Comparison of ENCODE assay signal across 20 cellular contexts in genomic region chr16:87499189-87499486, GRCh38. TPM values are rescaled to one million over a fixed set of nuclear protein-coding genes. Genes with fewer than 3 reads are reported as not detected.
A peak's percentile ranks its signal among the peaks of the same experiment; 100 is the strongest.
DNase-seq lines count a peak whose midpoint lies in the region; FAIRE-seq and TF ChIP-seq lines count a peak whose summit lies in the region.
"Had no signal": no experiment of that assay in that cellular context is flagged by ENCODE, and none has a peak within 500 bp of the region (broad histone marks: within the 10 kb centered on the region; RNA-seq: fewer than 3 reads in every experiment).

No MANE protein-coding gene starts in this region.

- CTCF ChIA-PET in activated naive CD4-positive, alpha-beta T cell treated with anti-CD3 and anti-CD28 coated beads, Interleukin-2, amount 10 ng/mL, durations not matched to agents 7 days and 5 days (lab: Charles Lee) = interaction anchor here (0.7 kb wide), 1 partner anchor 107 kb away, joined by 3 read pairs; no protein-coding TSS in a partner anchor

- peak overlapping the region; percentile 45 for H3K27ac ChIP-seq in astrocyte (ENCODE audit: low read depth, low read length)
- no peak overlapping the region for H3K27ac ChIP-seq in ascending aorta
- H3K27ac ChIP-seq: neutrophil, thyroid gland had no signal

- H3K9ac ChIP-seq in astrocyte (ENCODE audit: low read length) = peak overlapping the region; percentile 21

- peak overlapping the region; percentile 64 for H3K4me2 ChIP-seq in astrocyte (ENCODE audit: low read length)

- H3K9me3 ChIP-seq in astrocyte (ENCODE audit: insufficient read depth, low read depth, low read length) (no peaks in the 10 kb centered on the region), ascending aorta (no peaks in the 10 kb centered on the region)
- H3K9me3 ChIP-seq: neutrophil, thyroid gland had no signal

- TF ChIP-seq CTCF in HFFc6 (IDR thresholded peaks at IDR 0.05) = no peak
- TF ChIP-seq CTCF in astrocyte (IDR thresholded peaks at IDR 0.05; ENCODE audit: insufficient read depth, low read depth, low read length) = no peak
- TF ChIP-seq CTCF in ascending aorta (IDR thresholded peaks at IDR 0.05) = no peak
- TF ChIP-seq CTCF in mesothelial cell of epicardium (IDR thresholded peaks at IDR 0.05; ENCODE audit: unreplicated experiment) = no peak

- no peaks in the 10 kb centered on the region for H3K36me3 ChIP-seq in astrocyte (ENCODE audit: insufficient read depth, low read length)
- no peaks in the 10 kb centered on the region for H3K36me3 ChIP-seq in ascending aorta
- H3K36me3 ChIP-seq: neutrophil, thyroid gland had no signal

- H3K4me1 Mint-ChIP-seq in HFFc6 (ENCODE audit: low read depth) (peaks cover 21% of the 10 kb centered on the region), astrocyte (ENCODE audit: low read depth, unreplicated experiment) (peaks cover 14% of the 10 kb centered on the region), mesothelial cell of epicardium (no peaks in the 10 kb centered on the region)
- H3K4me1 Mint-ChIP-seq in activated naive CD4-positive, alpha-beta T cell treated with anti-CD3 and anti-CD28 coated beads, Interleukin-2, amount 10 ng/mL, durations not matched to agents 7 days and 5 days = peaks cover 15% of the 10 kb centered on the region

- peak; percentile 86 for DNase-seq in A172 (ENCODE audit: low spot score)
- DNase-seq in HFFc6 = peak; percentile 82
- peak; percentile 84 for DNase-seq in astrocyte (ENCODE audit: low read depth)
- peak; percentile 79 for DNase-seq in iris pigment epithelial cell (ENCODE audit: low read depth)
- DNase-seq in activated naive CD4-positive, alpha-beta T cell treated with anti-CD3 and anti-CD28 coated beads, Interleukin-2, amount 10 ng/mL, durations not matched to agents 7 days and 5 days = no peak
- no peak for DNase-seq in activated T-cell treated with anti-CD3 and anti-CD28 coated beads, Interleukin-2, amount 50 U/mL, for 48 hours
- no peak for DNase-seq in ascending aorta (ENCODE audit: low spot score in 2 of 2)
- DNase-seq in mesothelial cell of epicardium (ENCODE audit: low spot score in 2 of 2, unreplicated experiment in 2 of 2) = no peak
- DNase-seq: activated naive CD4-positive, alpha-beta T cell treated with anti-CD3 and anti-CD28 coated beads for 36 hours; DMS53; glutamatergic neuron; RPMI8226; stimulated activated CD4-positive, alpha-beta T cell treated with anti-CD3 and anti-CD28 coated beads, Interleukin-15, amount 100 ng/mL, for 24 hours; thyroid gland had no signal

- H3K79me2 ChIP-seq in astrocyte (ENCODE audit: insufficient read depth, low read length) = no peaks in the 10 kb centered on the region

- H3K36me3 Mint-ChIP-seq in HFFc6 (ENCODE audit: low read depth) (no peaks in the 10 kb centered on the region), astrocyte (ENCODE audit: low read depth, unreplicated experiment) (no peaks in the 10 kb centered on the region), mesothelial cell of epicardium (no peaks in the 10 kb centered on the region)
- no peaks in the 10 kb centered on the region for H3K36me3 Mint-ChIP-seq in activated naive CD4-positive, alpha-beta T cell treated with anti-CD3 and anti-CD28 coated beads, Interleukin-2, amount 10 ng/mL, durations not matched to agents 7 days and 5 days

- H3K27ac Mint-ChIP-seq in HFFc6 = peak overlapping the region; percentile 59
- H3K27ac Mint-ChIP-seq in astrocyte (ENCODE audit: unreplicated experiment) = peak overlapping the region; percentile 43
- H3K27ac Mint-ChIP-seq in activated naive CD4-positive, alpha-beta T cell treated with anti-CD3 and anti-CD28 coated beads, Interleukin-2, amount 10 ng/mL, durations not matched to agents 7 days and 5 days = no peak overlapping the region
- no peak overlapping the region for H3K27ac Mint-ChIP-seq in mesothelial cell of epicardium
- H3K27ac Mint-ChIP-seq: activated naive CD4-positive, alpha-beta T cell treated with anti-CD3 and anti-CD28 coated beads for 36 hours; dendritic cell treated with granulocyte-macrophage colony-stimulating factor and Interleukin-4, amounts not matched to agents 40 ng/mL and 50 ng/mL, for 4 days had no signal

- H3K4me1 ChIP-seq in astrocyte (ENCODE audit: insufficient read depth, low read length) = peaks cover 11% of the 10 kb centered on the region
- H3K4me1 ChIP-seq in ascending aorta = no peaks in the 10 kb centered on the region

- 0 out of 2 replicates have a peak overlapping the region, but pooled peaks have one; percentile 33 for H3K4me3 Mint-ChIP-seq in HFFc6
- H3K4me3 Mint-ChIP-seq in astrocyte (ENCODE audit: unreplicated experiment) = no peak overlapping the region
- no peak overlapping the region for H3K4me3 Mint-ChIP-seq in activated naive CD4-positive, alpha-beta T cell treated with anti-CD3 and anti-CD28 coated beads, Interleukin-2, amount 10 ng/mL, durations not matched to agents 7 days and 5 days
- H3K4me3 Mint-ChIP-seq in mesothelial cell of epicardium = no peak overlapping the region
- H3K4me3 Mint-ChIP-seq: activated naive CD4-positive, alpha-beta T cell treated with anti-CD3 and anti-CD28 coated beads for 36 hours; dendritic cell treated with granulocyte-macrophage colony-stimulating factor and Interleukin-4, amounts not matched to agents 40 ng/mL and 50 ng/mL, for 4 days had no signal

- H3K4me3 ChIP-seq in astrocyte (ENCODE audit: insufficient read depth, low read depth, low read length) (no peak overlapping the region), ascending aorta (no peak overlapping the region)
- H3K4me3 ChIP-seq: lung, thyroid gland had no signal

- H3K27me3 ChIP-seq in astrocyte (ENCODE audit: insufficient read depth, low read length) = no peaks in the 10 kb centered on the region
- H3K27me3 ChIP-seq in ascending aorta = no peaks in the 10 kb centered on the region
- H3K27me3 ChIP-seq: thyroid gland had no signal

- H2AFZ ChIP-seq in astrocyte (ENCODE audit: low read depth, low read length) = no peak overlapping the region

- intact Hi-C loops in ascending aorta (cut with DNase I) = no loop called here

- H3K9me3 Mint-ChIP-seq in HFFc6 = no peaks in the 10 kb centered on the region
- H3K9me3 Mint-ChIP-seq in astrocyte (ENCODE audit: unreplicated experiment) = no peaks in the 10 kb centered on the region
- H3K9me3 Mint-ChIP-seq in activated naive CD4-positive, alpha-beta T cell treated with anti-CD3 and anti-CD28 coated beads, Interleukin-2, amount 10 ng/mL, durations not matched to agents 7 days and 5 days = no peaks in the 10 kb centered on the region
- H3K9me3 Mint-ChIP-seq in mesothelial cell of epicardium = no peaks in the 10 kb centered on the region
- H3K9me3 Mint-ChIP-seq: activated naive CD4-positive, alpha-beta T cell treated with anti-CD3 and anti-CD28 coated beads for 36 hours; dendritic cell treated with granulocyte-macrophage colony-stimulating factor and Interleukin-4, amounts not matched to agents 40 ng/mL and 50 ng/mL, for 4 days had no signal

- H4K20me1 ChIP-seq in astrocyte (ENCODE audit: insufficient read depth, low read length) = no peaks in the 10 kb centered on the region

- peak; percentile 65 for FAIRE-seq in astrocyte (lab: Jason Lieb, UNC)
- FAIRE-seq: A204.1, GM12892, GM19239 had no signal

- peaks cover 3% of the 10 kb centered on the region for H3K27me3 Mint-ChIP-seq in HFFc6 (ENCODE audit: insufficient read depth)
- H3K27me3 Mint-ChIP-seq in astrocyte (ENCODE audit: low read depth, unreplicated experiment) = peaks cover 4% of the 10 kb centered on the region
- H3K27me3 Mint-ChIP-seq in activated naive CD4-positive, alpha-beta T cell treated with anti-CD3 and anti-CD28 coated beads, Interleukin-2, amount 10 ng/mL, durations not matched to agents 7 days and 5 days = peaks cover 38% of the 10 kb centered on the region
- H3K27me3 Mint-ChIP-seq in mesothelial cell of epicardium (ENCODE audit: low read depth) = no peaks in the 10 kb centered on the region

RNA-seq across cellular contexts. Expression of gene ZCCHC14, which starts 6.3 kb away (rescaled TPM):
- total RNA-seq in A172 (2014; rRNA removed; shearing (Covaris generic)) = 7.1 and 8.4 TPM in 2 replicates
- total RNA-seq in HFFc6 (2021; fragmentation: NEBNext Ultra II Directional; extraction: Animal tissue kit (Norgen Biotek cat#: 25700)) = 10 to 100 TPM; 10.6 to 13.7 (median 13.3) TPM
- total RNA-seq in astrocyte = 19.0 and 19.2 TPM in 2 replicates
- 131 TPM for total RNA-seq in ascending aorta
- total RNA-seq in mesothelial cell of epicardium = 35.6 to 37.3 TPM (median 36.7 TPM) in 3 replicates

Comparison
In these comparisons a context has a peak if more than half of its experiments do, and no peak if none do; other contexts are left out.
1. DNase-seq: peak in A172 (single experiment), HFFc6 (single experiment), astrocyte (single experiment) and iris pigment epithelial cell (single experiment); none in activated naive CD4-positive, alpha-beta T cell treated with anti-CD3 and anti-CD28 coated beads, Interleukin-2, amount 10 ng/mL, durations not matched to agents 7 days and 5 days (single experiment), activated T-cell treated with anti-CD3 and anti-CD28 coated beads, Interleukin-2, amount 50 U/mL, for 48 hours (0 of 2), ascending aorta (0 of 2) and mesothelial cell of epicardium (0 of 2).
2. H3K27ac Mint-ChIP-seq: peak in HFFc6 (single experiment) and astrocyte (single experiment); none in activated naive CD4-positive, alpha-beta T cell treated with anti-CD3 and anti-CD28 coated beads, Interleukin-2, amount 10 ng/mL, durations not matched to agents 7 days and 5 days (single experiment) and mesothelial cell of epicardium (single experiment).